Comparison of ENCODE assay signal across 13 cellular contexts in the genomic region with DNA sequence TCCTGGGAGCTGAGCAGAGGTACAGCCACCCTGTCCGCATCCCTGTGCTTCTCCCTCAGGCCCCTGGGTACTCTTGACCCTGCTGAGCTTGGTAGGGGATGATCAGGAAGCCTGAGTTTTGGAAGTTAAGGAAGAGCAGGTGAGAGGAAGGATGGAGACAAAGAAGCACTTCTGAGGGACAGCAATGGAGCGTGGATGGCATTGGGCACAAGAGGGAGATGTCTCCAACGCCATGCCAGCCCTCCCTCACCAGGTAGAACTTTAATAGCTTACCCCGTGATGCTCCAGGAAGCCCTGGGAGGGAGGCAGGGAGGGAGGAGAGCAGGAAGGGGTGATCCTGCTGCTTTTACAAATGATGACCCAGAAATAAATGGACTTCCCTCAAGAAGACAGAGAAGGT. TPM values are rescaled to one million over a fixed set of nuclear protein-coding genes. Genes with fewer than 3 reads are reported as not detected.
DNase-seq lines count a peak whose midpoint lies in the region; ATAC-seq, FAIRE-seq and TF ChIP-seq lines count a peak whose summit lies in the region.
"Had no signal": no experiment of that assay in that cellular context is flagged by ENCODE, and none has a peak within 500 bp of the region (broad histone marks: within the 10 kb centered on the region; RNA-seq: fewer than 3 reads in every experiment).

No MANE protein-coding gene starts in this region.

- no peaks in the 10 kb centered on the region for H3K27me3 Mint-ChIP-seq in activated naive CD4-positive, alpha-beta T cell treated with anti-CD3 and anti-CD28 coated beads for 36 hours (ENCODE audit: low read depth)
- no peaks in the 10 kb centered on the region for H3K27me3 Mint-ChIP-seq in astrocyte (ENCODE audit: low read depth, unreplicated experiment)
- H3K27me3 Mint-ChIP-seq: naive B cell had no signal

- H3K27ac Mint-ChIP-seq in activated naive CD4-positive, alpha-beta T cell treated with anti-CD3 and anti-CD28 coated beads, Interleukin-2, amount 50 U/mL, for 72 hours = peak overlapping the region; percentile 73 to 89
- H3K27ac Mint-ChIP-seq in activated naive CD4-positive, alpha-beta T cell treated with anti-CD3 and anti-CD28 coated beads for 36 hours = no peak overlapping the region
- peak overlapping the region; percentile 99 for H3K27ac Mint-ChIP-seq in astrocyte (ENCODE audit: unreplicated experiment)

- ATAC-seq in activated naive CD4-positive, alpha-beta T cell treated with anti-CD3 and anti-CD28 coated beads, Interleukin-2, amount 50 U/mL, for 72 hours = no peak
- ATAC-seq in HG03520 (IDR thresholded peaks at IDR 0.05; ENCODE audit: unreplicated experiment) (no peak), HG03280 (IDR thresholded peaks at IDR 0.05; ENCODE audit: unreplicated experiment) (no peak)

- H3K9ac ChIP-seq in astrocyte (ENCODE audit: low read length) (no peak overlapping the region), mesenchymal stem cell (ENCODE audit: low read length) (peak overlapping the region; percentile 52)

- peak overlapping the region; percentile 88 for H2AK5ac ChIP-seq in mesenchymal stem cell (ENCODE audit: low read length, severe bottlenecking)

- no peaks in the 10 kb centered on the region for H4K20me1 ChIP-seq in astrocyte (ENCODE audit: insufficient read depth, low read length)

- intact Hi-C loops in activated naive CD4-positive, alpha-beta T cell treated with anti-CD3 and anti-CD28 coated beads for 36 hours (cut with micrococcal nuclease) = no loop called here
- intact Hi-C loops in testis (cut with DNase I; ENCODE audit: low total_unique reads) = no loop called here

- H3K36me3 Mint-ChIP-seq in activated naive CD4-positive, alpha-beta T cell treated with anti-CD3 and anti-CD28 coated beads, Interleukin-2, amount 50 U/mL, for 72 hours = no peaks in the 10 kb centered on the region
- no peaks in the 10 kb centered on the region for H3K36me3 Mint-ChIP-seq in activated naive CD4-positive, alpha-beta T cell treated with anti-CD3 and anti-CD28 coated beads for 36 hours (ENCODE audit: low read depth)
- H3K36me3 Mint-ChIP-seq in astrocyte (ENCODE audit: low read depth, unreplicated experiment) = peaks cover 8% of the 10 kb centered on the region
- H3K36me3 Mint-ChIP-seq: naive B cell had no signal

- no peak for DNase-seq in activated naive CD4-positive, alpha-beta T cell treated with anti-CD3 and anti-CD28 coated beads, Interleukin-2, amount 50 U/mL, for 72 hours (ENCODE audit: low spot score in 2 of 2)
- DNase-seq in activated naive CD4-positive, alpha-beta T cell treated with anti-CD3 and anti-CD28 coated beads for 36 hours = no peak
- DNase-seq in astrocyte (ENCODE audit: low read depth) (no peak), mesenchymal stem cell (no peak), testis (peak; percentile 6)
- no peak for DNase-seq in activated effector memory CD4-positive, alpha-beta T cell treated with Interleukin-2 at 50 U/mL for 16 hours
- DNase-seq: activated CD8-positive, alpha-beta memory T cell treated with anti-CD3 and anti-CD28 coated beads, Interleukin-2, amount 50 U/mL, for 48 hours; naive B cell; NCI-H2171 had no signal

- H3K4me3 ChIP-seq in astrocyte (ENCODE audit: insufficient read depth, low read depth, low read length) (no peak overlapping the region), mesenchymal stem cell (ENCODE audit: insufficient read depth in 1 of 2, low read depth in 1 of 2, low read length in 2 of 2) (no peak overlapping the region), testis (no peak overlapping the region)

- 88% methylated on average over 4 of the region's 4 CpGs for WGBS in mesenchymal stem cell
- WGBS in testis, 2 donors = 69 to 74% methylated on average over 4 of the region's 4 CpGs

- TF ChIP-seq CTCF in astrocyte (IDR thresholded peaks at IDR 0.05; ENCODE audit: insufficient read depth, low read depth, low read length) (no peak), testis (IDR thresholded peaks at IDR 0.05) (no peak)

- no peaks in the 10 kb centered on the region for H3K36me3 ChIP-seq in astrocyte (ENCODE audit: insufficient read depth, low read length)
- peaks cover 6 to 14% of the 10 kb centered on the region in 2 experiments for H3K36me3 ChIP-seq in mesenchymal stem cell (ENCODE audit: control insufficient read depth in 1 of 2, insufficient read depth in 2 of 2, low read depth in 1 of 2, low read length in 2 of 2)
- no peaks in the 10 kb centered on the region for H3K36me3 ChIP-seq in testis (ENCODE audit: low read depth, missing control alignments)

- H3K18ac ChIP-seq in mesenchymal stem cell (ENCODE audit: low read depth in 1 of 2, low read length in 2 of 2) = no peak overlapping the region

- no peaks in the 10 kb centered on the region for H3K27me3 ChIP-seq in astrocyte (ENCODE audit: insufficient read depth, low read length)
- no peaks in the 10 kb centered on the region for H3K27me3 ChIP-seq in mesenchymal stem cell (ENCODE audit: control insufficient read depth in 1 of 2, insufficient read depth in 1 of 2, low read length in 2 of 2)
- H3K27me3 ChIP-seq in testis = no peaks in the 10 kb centered on the region
- H3K27me3 ChIP-seq: foreskin keratinocyte had no signal

- H3K4me1 Mint-ChIP-seq in activated naive CD4-positive, alpha-beta T cell treated with anti-CD3 and anti-CD28 coated beads for 36 hours (ENCODE audit: low read depth) = peaks cover 11% of the 10 kb centered on the region
- H3K4me1 Mint-ChIP-seq in astrocyte (ENCODE audit: low read depth, unreplicated experiment) = peaks cover 54% of the 10 kb centered on the region

- H2AFZ ChIP-seq in astrocyte (ENCODE audit: low read depth, low read length) = no peak overlapping the region
- no peak overlapping the region for H2AFZ ChIP-seq in mesenchymal stem cell (ENCODE audit: low read depth, low read length)

- H3K79me1 ChIP-seq in mesenchymal stem cell (replicated peaks; ENCODE audit: low read length, poor library complexity, severe bottlenecking) = no peaks in the 10 kb centered on the region

- H3K9me3 ChIP-seq in astrocyte (ENCODE audit: insufficient read depth, low read depth, low read length) = no peaks in the 10 kb centered on the region
- no peaks in the 10 kb centered on the region for H3K9me3 ChIP-seq in mesenchymal stem cell (ENCODE audit: control insufficient read depth, low read length)
- H3K9me3 ChIP-seq in testis = no peaks in the 10 kb centered on the region

- TF ChIP-seq POLR2A in testis (IDR thresholded peaks at IDR 0.05) = no peak

- H3K9me3 Mint-ChIP-seq in activated naive CD4-positive, alpha-beta T cell treated with anti-CD3 and anti-CD28 coated beads, Interleukin-2, amount 50 U/mL, for 72 hours = no peaks in the 10 kb centered on the region
- H3K9me3 Mint-ChIP-seq in activated naive CD4-positive, alpha-beta T cell treated with anti-CD3 and anti-CD28 coated beads for 36 hours = no peaks in the 10 kb centered on the region
- peaks cover 2% of the 10 kb centered on the region for H3K9me3 Mint-ChIP-seq in astrocyte (ENCODE audit: unreplicated experiment)
- H3K9me3 Mint-ChIP-seq: naive B cell had no signal

- H3K27ac ChIP-seq in astrocyte (ENCODE audit: low read depth, low read length) (peak overlapping the region; percentile 81), mesenchymal stem cell (ENCODE audit: low read length, poor library complexity, severe bottlenecking) (no peak overlapping the region), testis (peak overlapping the region in 1 of 2 donors; percentile 63)

- no peak overlapping the region for H2BK15ac ChIP-seq in mesenchymal stem cell (ENCODE audit: low read depth, poor library complexity, severe bottlenecking)

- H3K4me3 Mint-ChIP-seq in activated naive CD4-positive, alpha-beta T cell treated with anti-CD3 and anti-CD28 coated beads for 36 hours = no peak overlapping the region
- peak overlapping the region; percentile 27 for H3K4me3 Mint-ChIP-seq in astrocyte (ENCODE audit: unreplicated experiment)

- no peak overlapping the region for H3K23ac ChIP-seq in mesenchymal stem cell (ENCODE audit: low read length in 2 of 2)

- CTCF ChIA-PET in activated naive CD4-positive, alpha-beta T cell treated with anti-CD3 and anti-CD28 coated beads for 36 hours (lab: Charles Lee) = no interaction called here

- H2BK12ac ChIP-seq in mesenchymal stem cell (ENCODE audit: low read length in 2 of 2) = peak overlapping the region in 1 of 2 experiments; percentile 45

- H3K4me1 ChIP-seq in astrocyte (ENCODE audit: insufficient read depth, low read length) (peaks cover 26% of the 10 kb centered on the region), mesenchymal stem cell (ENCODE audit: control insufficient read depth, insufficient read depth, low read depth, low read length) (peaks cover 28% of the 10 kb centered on the region), testis (peaks cover 11% of the 10 kb centered on the region)

- no peak overlapping the region for H2BK120ac ChIP-seq in mesenchymal stem cell (ENCODE audit: low read depth, low read length)

- H3K79me2 ChIP-seq in astrocyte (ENCODE audit: insufficient read depth, low read length) = no peaks in the 10 kb centered on the region

- H3K14ac ChIP-seq in mesenchymal stem cell (ENCODE audit: low read length in 2 of 2) = no peak overlapping the region

- H2BK5ac ChIP-seq in mesenchymal stem cell (ENCODE audit: low read depth, low read length, poor library complexity, severe bottlenecking) = no peak overlapping the region

- FAIRE-seq in astrocyte (lab: Jason Lieb, UNC) = no peak
- FAIRE-seq: D721Med had no signal

- no peak overlapping the region for H4K8ac ChIP-seq in mesenchymal stem cell (ENCODE audit: low read length)

- H3K4me2 ChIP-seq in astrocyte (ENCODE audit: low read length) (peak overlapping the region; percentile 48), mesenchymal stem cell (ENCODE audit: low read length, poor library complexity, severe bottlenecking) (no peak overlapping the region)

- H4K91ac ChIP-seq in mesenchymal stem cell (ENCODE audit: low read length) = peak overlapping the region; percentile 37

- H3K4ac ChIP-seq in mesenchymal stem cell (ENCODE audit: low read depth in 1 of 2, low read length in 2 of 2) = no peak overlapping the region

RNA-seq across cellular contexts. Expression of a gene that starts 29.9 kb away (rescaled TPM):
- total RNA-seq in activated naive CD4-positive, alpha-beta T cell treated with anti-CD3 and anti-CD28 coated beads, Interleukin-2, amount 50 U/mL, for 72 hours = 10 to 100 TPM; 26.1 to 28.9 TPM
- total RNA-seq in activated naive CD4-positive, alpha-beta T cell treated with anti-CD3 and anti-CD28 coated beads for 36 hours = 10 to 100 TPM; 23.7 to 23.9 TPM
- 21.5 and 22.9 TPM in 2 replicates for total RNA-seq in astrocyte
- polyA plus RNA-seq in mesenchymal stem cell (2013, experiment 1 of 2) = 10.1 TPM
- polyA plus RNA-seq in mesenchymal stem cell (2013, experiment 2 of 2) = 10.5 TPM
- 10 to 100 TPM; 16.2 to 16.3 TPM for total RNA-seq in testis
- polyA plus RNA-seq in testis (ENCODE audit: insufficient read depth, low read depth, low replicate concordance) = 17.1 TPM
